In the genomic region with DNA sequence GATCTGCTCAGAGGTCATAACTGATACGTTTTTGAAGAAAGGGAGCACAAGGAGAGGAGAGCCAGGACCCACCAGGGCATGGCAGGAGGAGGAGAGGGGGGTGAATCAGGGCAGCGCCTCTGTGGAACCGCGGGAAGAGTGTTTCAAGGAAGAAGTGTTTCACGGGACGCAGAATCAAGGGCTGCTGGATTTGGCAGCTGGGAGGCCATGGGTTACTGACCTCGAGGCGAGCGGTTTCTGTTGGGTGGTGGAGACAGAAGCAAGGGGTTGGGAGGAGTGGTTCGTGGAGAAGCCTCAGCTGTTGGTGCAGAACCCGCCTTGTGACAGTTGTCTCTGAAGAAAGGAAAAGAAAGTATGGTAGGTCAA, we compare ENCODE assay signal across 17 cellular contexts. TPM values are rescaled to one million over a fixed set of nuclear protein-coding genes. Genes with fewer than 3 reads are reported as not detected.
"Had no signal": no experiment of that assay in that cellular context is flagged by ENCODE, and none has a peak within 500 bp of the region (broad histone marks: within the 10 kb centered on the region; RNA-seq: fewer than 3 reads in every experiment).

No MANE protein-coding gene starts in this region.

- H3K27me3 ChIP-seq: hepatocyte, pancreas, thyroid gland, uterus had no signal

- H3K4me1 ChIP-seq: thyroid gland, uterus had no signal

- DNase-seq: activated CD4-positive, alpha-beta T cell treated with anti-CD3 and anti-CD28 coated beads for 1 hour; activated CD8-positive, alpha-beta memory T cell treated with anti-CD3 and anti-CD28 coated beads for 24 hours; activated effector memory CD4-positive, alpha-beta T cell treated with Interleukin-2 at 50 U/mL for 16 hours; effector CD8-positive, alpha-beta T cell; left ventricle myocardium superior; pancreas; retina; stimulated activated CD4-positive, alpha-beta T cell treated with anti-CD3 and anti-CD28 coated beads, Interleukin-4, amount 100 ng/mL, for 4 hours; thyroid gland; uterus had no signal

- H3K9me3 Mint-ChIP-seq: T-helper 2 cell treated with Interferon-gamma antibody and Interleukin-4, amounts not matched to agents 5 μg/mL and 100 μg/mL, for 36 hours had no signal

- H3K4me3 Mint-ChIP-seq: T-helper 2 cell treated with Interferon-gamma antibody and Interleukin-4, amounts not matched to agents 5 μg/mL and 100 μg/mL, for 36 hours had no signal

- H3K9me3 ChIP-seq: pancreas, thyroid gland, uterus had no signal

- H3K4me3 ChIP-seq: coronary artery, hepatocyte, pancreas, skin epidermis, thyroid gland, uterus had no signal

- H3K27ac Mint-ChIP-seq: T-helper 2 cell treated with Interferon-gamma antibody and Interleukin-4, amounts not matched to agents 5 μg/mL and 100 μg/mL, for 36 hours had no signal

- H2AFZ ChIP-seq: hepatocyte had no signal

- H3K4me2 ChIP-seq: hepatocyte had no signal

- ATAC-seq: left ventricle myocardium superior, pancreas had no signal

- H3K36me3 ChIP-seq: uterus had no signal

- H3K27ac ChIP-seq: coronary artery, epithelial cell of prostate, hepatocyte, pancreas, skin epidermis, thyroid gland, uterus had no signal

RNA-seq across cellular contexts. Expression of a gene that starts 38.6 kb away (rescaled TPM):
- total RNA-seq: cardiac septum, left ventricle myocardium superior, mesenteric fat pad had no signal
